In genomic region chr4:151471728-151472127, GRCh38 we compare ENCODE assay signal across 1 cellular context.
TF ChIP-seq lines count a peak whose summit lies in the region.

No MANE protein-coding gene starts in this region.

TF ChIP-seq in WTC11, 78 proteins besides CTCF, POLR2A, EP300 and RAD21 (continued from another document):
- TF ChIP-seq ZSCAN18 (CRISPR knock-in tag; IDR thresholded peaks at IDR 0.05) (no peak), RORB (CRISPR knock-in tag; IDR thresholded peaks at IDR 0.05) (no peak), ESRRA (CRISPR knock-in tag; IDR thresholded peaks at IDR 0.05; ENCODE audit: borderline replicate concordance) (no peak), ATF1 (CRISPR knock-in tag; IDR thresholded peaks at IDR 0.05) (no peak), HMGA2 (CRISPR knock-in tag; IDR thresholded peaks at IDR 0.05) (no peak), SOX15 (CRISPR knock-in tag; IDR thresholded peaks at IDR 0.05) (no peak), ZMAT4 (CRISPR knock-in tag; IDR thresholded peaks at IDR 0.05) (no peak), JAZF1 (CRISPR knock-in tag; IDR thresholded peaks at IDR 0.05) (no peak), ELF4 (CRISPR knock-in tag; IDR thresholded peaks at IDR 0.05; ENCODE audit: low read depth) (no peak), ZNF671 (CRISPR knock-in tag; IDR thresholded peaks at IDR 0.05) (no peak), ZNF121 (CRISPR knock-in tag; IDR thresholded peaks at IDR 0.05) (no peak), MXD4 (CRISPR knock-in tag; IDR thresholded peaks at IDR 0.05; ENCODE audit: borderline replicate concordance) (no peak), ZNF425 (CRISPR knock-in tag; conservative IDR thresholded peaks at IDR 0.05) (no peak), AFF4 (CRISPR knock-in tag; IDR thresholded peaks at IDR 0.05; ENCODE audit: borderline replicate concordance) (no peak), ARID4B (CRISPR knock-in tag; IDR thresholded peaks at IDR 0.05; ENCODE audit: borderline replicate concordance) (no peak), ZNF232 (CRISPR knock-in tag; IDR thresholded peaks at IDR 0.05) (no peak)
TF ChIP-seq in WTC11: peak in this region for 0.
